22 cellular contexts compared by ENCODE assay signal in genomic region chr2:186980787-186981550, GRCh38.
"Had no signal": no experiment of that assay in that cellular context is flagged by ENCODE, and none has a peak within 500 bp of the region (broad histone marks: within the 10 kb centered on the region; RNA-seq: fewer than 3 reads in every experiment).

No MANE protein-coding gene starts in this region.

- H3K36me3 ChIP-seq: lower lobe of right lung, right lobe of liver, transverse colon had no signal

- H3K9me3 ChIP-seq: lower lobe of right lung, mucosa of descending colon, right lobe of liver, transverse colon had no signal

- H3K4me1 ChIP-seq: foreskin keratinocyte, lower lobe of right lung, right lobe of liver, transverse colon had no signal

- DNase-seq: activated CD4-positive, alpha-beta memory T cell treated with anti-CD3 and anti-CD28 coated beads, Interleukin-2, amount 10 ng/mL, durations not matched to agents 7 days and 5 days; activated CD4-positive, alpha-beta T cell treated with anti-CD3 and anti-CD28 coated beads for 4 hours; activated CD4-positive, CD25-positive, alpha-beta regulatory T cell; activated effector memory CD4-positive, alpha-beta T cell treated with anti-CD3 and anti-CD28 coated beads, Interleukin-2, amount 50 U/mL, for 16 hours; activated naive CD4-positive, alpha-beta T cell treated with anti-CD3 and anti-CD28 coated beads, Interleukin-2, amount 10 ng/mL, durations not matched to agents 7 days and 5 days; cortex of kidney; foreskin keratinocyte; kidney; lower lobe of right lung; mesendoderm; mucosa of descending colon; naive B cell; nucleus accumbens; posterior cingulate gyrus; right lobe of liver; stimulated activated CD4-positive, alpha-beta T cell treated with anti-CD3 and anti-CD28 coated beads, Interleukin-2, amount 100 ng/mL, for 48 hours; stimulated activated CD8-positive, alpha-beta memory T cell treated with anti-CD3 and anti-CD28 coated beads, Interleukin-4, amount 100 ng/mL, for 48 hours; stimulated activated naive B cell treated with anti-CD40 and anti-IgM and Interleukin-4, amounts not matched to agents 10 μg/mL and 1 μg/mL and 100 μg/mL, for 72 hours; transverse colon had no signal

- ATAC-seq: foreskin keratinocyte; lower lobe of right lung; mucosa of descending colon; right lobe of liver; stimulated activated naive B cell treated with anti-CD40 and anti-IgM and Interleukin-4, amounts not matched to agents 10 μg/mL and 1 μg/mL and 100 μg/mL, for 72 hours had no signal

- H3K27ac ChIP-seq: epithelial cell of prostate, foreskin keratinocyte, lower lobe of right lung, right lobe of liver, skin epidermis, transverse colon had no signal

- H3K27me3 ChIP-seq: foreskin keratinocyte, right lobe of liver, transverse colon had no signal

- FAIRE-seq: kidney, urothelium cell line had no signal

- H3K4me3 ChIP-seq: lower lobe of right lung, mucosa of descending colon, right lobe of liver, skin epidermis, transverse colon had no signal
